Comparison of ENCODE assay signal across 1 cellular context in the genomic region with DNA sequence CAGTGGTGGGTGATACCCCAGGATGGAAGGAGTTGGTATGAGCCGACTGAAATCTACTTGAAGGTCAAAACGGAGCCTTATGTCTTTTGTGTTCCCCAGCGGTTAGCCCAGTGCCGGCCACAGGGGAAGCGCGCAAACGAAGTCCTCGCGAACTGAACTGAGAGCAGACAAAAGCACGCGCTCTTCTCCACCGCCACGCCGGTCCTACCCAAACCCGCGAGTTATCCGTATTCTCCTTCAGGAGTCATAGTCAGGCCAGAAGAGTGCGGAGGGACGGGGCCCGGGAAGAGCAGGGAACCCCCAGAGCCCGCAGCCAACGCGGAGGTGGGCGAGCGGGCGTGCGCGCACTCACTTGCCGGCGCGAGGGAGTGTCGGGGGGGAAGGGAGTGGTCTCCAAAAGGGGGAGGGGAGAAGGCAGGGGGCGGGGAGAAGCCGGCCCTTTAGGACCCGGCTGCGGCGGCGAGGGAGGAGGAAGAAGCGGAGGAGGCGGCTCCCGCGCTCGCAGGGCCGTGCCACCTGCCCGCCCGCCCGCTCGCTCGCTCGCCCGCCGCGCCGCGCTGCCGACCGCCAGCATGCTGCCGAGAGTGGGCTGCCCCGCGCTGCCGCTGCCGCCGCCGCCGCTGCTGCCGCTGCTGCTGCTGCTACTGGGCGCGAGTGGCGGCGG.
TF ChIP-seq lines count a peak whose summit lies in the region.

A gene with protein sequence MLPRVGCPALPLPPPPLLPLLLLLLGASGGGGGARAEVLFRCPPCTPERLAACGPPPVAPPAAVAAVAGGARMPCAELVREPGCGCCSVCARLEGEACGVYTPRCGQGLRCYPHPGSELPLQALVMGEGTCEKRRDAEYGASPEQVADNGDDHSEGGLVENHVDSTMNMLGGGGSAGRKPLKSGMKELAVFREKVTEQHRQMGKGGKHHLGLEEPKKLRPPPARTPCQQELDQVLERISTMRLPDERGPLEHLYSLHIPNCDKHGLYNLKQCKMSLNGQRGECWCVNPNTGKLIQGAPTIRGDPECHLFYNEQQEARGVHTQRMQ (plus strand): TSS at position 469 of the 664 bp plus-strand sequence. CDS start 104 bp downstream, at position 573.

TF ChIP-seq in HCT116, 20 proteins besides CTCF, POLR2A, EP300 and RAD21 (continued from another document):
- TF ChIP-seq ZNF274 (IDR thresholded peaks at IDR 0.05; ENCODE audit: low read depth, low read length), result no peak
